8 cellular contexts compared by ENCODE assay signal in the genomic region with DNA sequence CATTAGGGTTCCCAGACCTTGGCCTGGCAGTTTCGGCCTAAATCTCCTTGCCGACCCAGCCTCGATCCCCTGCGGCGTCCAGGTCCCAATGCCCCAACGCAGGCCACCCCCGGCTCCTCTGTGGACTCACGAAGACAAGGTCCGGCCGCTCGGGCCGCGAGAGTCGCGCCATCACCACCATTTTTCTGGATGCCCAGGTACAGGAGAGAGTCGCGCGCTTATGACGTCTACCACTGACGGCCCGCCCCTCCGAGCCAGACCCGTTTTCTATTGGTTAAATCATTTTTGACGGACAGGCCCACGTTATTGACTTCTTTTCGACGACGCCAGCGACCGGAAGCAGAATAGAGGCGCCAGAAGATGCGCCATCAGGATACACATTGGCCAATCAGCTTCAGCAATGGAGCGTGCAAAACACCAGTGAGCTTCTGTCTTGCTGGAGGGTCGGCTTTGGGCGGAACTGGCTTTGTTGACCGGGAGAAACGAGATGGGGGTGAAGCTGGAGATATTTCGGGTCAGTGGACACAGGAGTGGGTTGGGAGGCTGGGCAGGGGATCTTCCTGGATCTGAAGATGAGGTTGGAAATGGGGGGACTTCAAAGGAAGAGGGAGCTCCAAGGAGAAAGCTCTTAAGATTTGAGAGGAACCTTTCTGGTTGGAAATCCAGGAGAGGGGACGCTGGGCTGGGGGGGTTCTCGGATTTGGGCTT. TPM values are rescaled to one million over a fixed set of nuclear protein-coding genes. Genes with fewer than 3 reads are reported as not detected.
DNase-seq lines count a peak whose midpoint lies in the region; ATAC-seq lines count a peak whose summit lies in the region.

A gene with protein sequence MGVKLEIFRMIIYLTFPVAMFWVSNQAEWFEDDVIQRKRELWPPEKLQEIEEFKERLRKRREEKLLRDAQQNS (plus strand): TSS at position 447 of the 708 bp plus-strand sequence. CDS start 41 bp downstream, at position 488.
XAB2 (minus strand) TSS at position 199 of the 708 bp plus-strand sequence; CDS start at position 181, 18 bp downstream.

- peaks cover 83% of the 10 kb centered on the region for H3K36me3 Mint-ChIP-seq in dendritic cell treated with granulocyte-macrophage colony-stimulating factor and Interleukin-4, amounts not matched to agents 40 ng/mL and 50 ng/mL, for 4 days (ENCODE audit: low read depth)

- H3K36me3 ChIP-seq in BLaER1 treated with 17β-estradiol and CSF1 and Interleukin-3, amounts not matched to agents 10 nM and 100 nM, result peaks cover 40 to 56% (median 43%) of the 10 kb centered on the region in 11 experiments

- peaks cover 21 to 44% (median 31%) of the 10 kb centered on the region in 10 experiments for H3K4me1 ChIP-seq in BLaER1 treated with 17β-estradiol and CSF1 and Interleukin-3, amounts not matched to agents 10 nM and 100 nM

- peak within 1 kb of the TSS; percentile 79 to 100 (median 92) for H3K4me3 ChIP-seq in BLaER1 treated with 17β-estradiol and CSF1 and Interleukin-3, amounts not matched to agents 10 nM and 100 nM

- DNase-seq in NCI-H774 (lab: John Stamatoyannopoulos, UW) (peak; percentile 97), left lobe of liver (ENCODE audit: low spot score) (peak; percentile 97)
- peak; percentile 91 to 92 for DNase-seq in activated CD4-positive, alpha-beta T cell treated with anti-CD3 and anti-CD28 coated beads, Interleukin-2, amount 50 U/mL, for 4 hours
- DNase-seq in stimulated activated CD4-positive, alpha-beta T cell treated with anti-CD3 and anti-CD28 coated beads, Interleukin-2, amount 100 ng/mL, for 4 hours (ENCODE audit: low read depth), result peak; percentile 91

- peak within 1 kb of the TSS; percentile 84 to 96 (median 90) for H3K27ac ChIP-seq in BLaER1 treated with 17β-estradiol and CSF1 and Interleukin-3, amounts not matched to agents 10 nM and 100 nM

- H3K27me3 Mint-ChIP-seq in dendritic cell treated with granulocyte-macrophage colony-stimulating factor and Interleukin-4, amounts not matched to agents 40 ng/mL and 50 ng/mL, for 4 days, result no peaks in the 10 kb centered on the region

- peaks cover 52% of the 10 kb centered on the region for H3K4me1 Mint-ChIP-seq in dendritic cell treated with granulocyte-macrophage colony-stimulating factor and Interleukin-4, amounts not matched to agents 40 ng/mL and 50 ng/mL, for 4 days (ENCODE audit: low read depth)

- intact Hi-C loops in dendritic cell treated with granulocyte-macrophage colony-stimulating factor and Interleukin-4, amounts not matched to agents 40 ng/mL and 50 ng/mL, for 4 days (cut with micrococcal nuclease), result no loop called here

- H3K4me2 ChIP-seq in BLaER1 treated with 17β-estradiol and CSF1 and Interleukin-3, amounts not matched to agents 10 nM and 100 nM, result peak within 1 kb of the TSS; percentile 91 to 100 (median 99)

- H3K9me3 ChIP-seq in BLaER1 treated with 17β-estradiol and CSF1 and Interleukin-3, amounts not matched to agents 10 nM and 100 nM (replicated peaks in 1 of 11), result no peaks in the 10 kb centered on the region

- H3K9ac ChIP-seq in BLaER1 treated with 17β-estradiol and CSF1 and Interleukin-3, amounts not matched to agents 10 nM and 100 nM, result peak within 1 kb of the TSS; percentile 86 to 97 (median 94)

- H3K27ac Mint-ChIP-seq in dendritic cell treated with granulocyte-macrophage colony-stimulating factor and Interleukin-4, amounts not matched to agents 40 ng/mL and 50 ng/mL, for 4 days, result peak within 1 kb of the TSS; percentile 99

- ATAC-seq in GM19351 (IDR thresholded peaks at IDR 0.05; ENCODE audit: unreplicated experiment), result peak; percentile 98
- ATAC-seq in HG03558 (IDR thresholded peaks at IDR 0.05; ENCODE audit: extremely low read depth, unreplicated experiment), result peak; percentile 80
- peak; percentile 95 for ATAC-seq in left lobe of liver

- peaks cover 0 to 60% (median 29%) of the 10 kb centered on the region in 11 experiments; a peak in 17 of 22 replicates for H4K20me1 ChIP-seq in BLaER1 treated with 17β-estradiol and CSF1 and Interleukin-3, amounts not matched to agents 10 nM and 100 nM

- no peaks in the 10 kb centered on the region for H3K9me3 Mint-ChIP-seq in dendritic cell treated with granulocyte-macrophage colony-stimulating factor and Interleukin-4, amounts not matched to agents 40 ng/mL and 50 ng/mL, for 4 days

- H3K27me3 ChIP-seq in BLaER1 treated with 17β-estradiol and CSF1 and Interleukin-3, amounts not matched to agents 10 nM and 100 nM, result no peaks in the 10 kb centered on the region

- peak within 1 kb of the TSS; percentile 99 for H3K4me3 Mint-ChIP-seq in dendritic cell treated with granulocyte-macrophage colony-stimulating factor and Interleukin-4, amounts not matched to agents 40 ng/mL and 50 ng/mL, for 4 days

RNA-seq across cellular contexts. Expression of the first gene that starts in this region (rescaled TPM):
- total RNA-seq in left lobe of liver, result 75.6 TPM

RNA-seq across cellular contexts. Expression of gene XAB2, which starts in this region (rescaled TPM):
- 21.2 TPM for total RNA-seq in left lobe of liver

Comparison
In these comparisons a context has a peak if more than half of its experiments do, and no peak if none do; other contexts are left out.
1. Peak in every context shown above with its lines: DNase-seq, ATAC-seq, H3K4me3 ChIP-seq and H3K27ac ChIP-seq.